In the genomic region with DNA sequence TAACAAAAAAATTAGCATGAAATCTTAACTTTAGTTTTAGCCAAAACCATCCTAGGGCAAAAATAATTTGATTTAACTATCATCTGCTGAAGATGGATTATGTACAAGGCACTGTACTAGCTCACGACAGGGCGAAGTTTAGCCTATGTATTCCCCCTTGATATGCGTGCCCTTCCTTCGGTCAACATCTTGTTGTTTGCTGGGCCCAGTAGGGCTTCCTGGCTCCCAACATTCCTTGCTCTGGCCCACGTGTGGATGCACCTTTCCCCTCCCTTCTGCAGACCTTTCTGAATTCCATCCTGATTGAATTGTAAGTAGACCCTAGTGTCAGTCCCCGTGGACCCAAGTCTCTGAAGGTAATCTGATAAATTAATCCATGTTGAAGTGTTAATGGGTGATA, we compare ENCODE assay signal across 7 cellular contexts.
"Had no signal": no experiment of that assay in that cellular context is flagged by ENCODE, and none has a peak within 500 bp of the region (broad histone marks: within the 10 kb centered on the region; RNA-seq: fewer than 3 reads in every experiment).

No MANE protein-coding gene starts in this region.

- FAIRE-seq: HTR-8/SVneo had no signal

- H3K9me3 ChIP-seq: HAP-1 had no signal

- ATAC-seq: HCT116 had no signal

- DNase-seq: GOT3, H7, HFFc6, KBM-7 had no signal

- H3K36me3 ChIP-seq: HAP-1 had no signal

- H3K4me3 ChIP-seq: HAP-1 had no signal
